9 cellular contexts compared by ENCODE assay signal in genomic region chr5:107668933-107669542, GRCh38. TPM values are rescaled to one million over a fixed set of nuclear protein-coding genes. Genes with fewer than 3 reads are reported as not detected.
DNase-seq lines count a peak whose midpoint lies in the region; ATAC-seq and TF ChIP-seq lines count a peak whose summit lies in the region.
"Had no signal": no experiment of that assay in that cellular context is flagged by ENCODE, and none has a peak within 500 bp of the region (broad histone marks: within the 10 kb centered on the region; RNA-seq: fewer than 3 reads in every experiment).

No MANE protein-coding gene starts in this region.

- H3K27me3 Mint-ChIP-seq in neural progenitor cell (ENCODE audit: insufficient read depth, low read depth) = peaks cover 15% of the 10 kb centered on the region

- H3K4me3 Mint-ChIP-seq in neural progenitor cell = peak overlapping the region; percentile 98

- H3K27me3 ChIP-seq in esophagus squamous epithelium (peaks cover 0 to 54% (median 0%) of the 10 kb centered on the region in 4 donors), neural progenitor cell (no peaks in the 10 kb centered on the region)

- H3K36me3 ChIP-seq in esophagus squamous epithelium (no peaks in the 10 kb centered on the region), neural progenitor cell (peaks cover 18% of the 10 kb centered on the region)

- H3K9me3 ChIP-seq in esophagus squamous epithelium (no peaks in the 10 kb centered on the region), neural progenitor cell (ENCODE audit: low read depth) (no peaks in the 10 kb centered on the region)

- peak overlapping the region; percentile 95 for H3K27ac Mint-ChIP-seq in neural progenitor cell
- no peak overlapping the region for H3K27ac Mint-ChIP-seq in activated naive CD4-positive, alpha-beta T cell treated with anti-CD3 and anti-CD28 coated beads, Interleukin-2, amount 50 U/mL, for 72 hours

- ATAC-seq in activated naive CD4-positive, alpha-beta T cell treated with anti-CD3 and anti-CD28 coated beads, Interleukin-2, amount 50 U/mL, for 72 hours = no peak
- ATAC-seq in GM21526 (IDR thresholded peaks at IDR 0.05; ENCODE audit: low FRiP score, unreplicated experiment) = no peak

- H3K4me1 ChIP-seq in esophagus squamous epithelium (peaks cover 7 to 71% (median 9%) of the 10 kb centered on the region in 3 donors), neural progenitor cell (peaks cover 42% of the 10 kb centered on the region)

- H3K27ac ChIP-seq in esophagus squamous epithelium (peak overlapping the region; percentile 81 to 92 (median 88)), neural progenitor cell (peak overlapping the region; percentile 87)

- H3K4me3 ChIP-seq in esophagus squamous epithelium (peak overlapping the region; percentile 55 to 73 (median 69)), neural progenitor cell (peak overlapping the region; percentile 97)

- H3F3A ChIP-seq in neural progenitor cell (ENCODE audit: low read depth) = peaks cover 51% of the 10 kb centered on the region

- TF ChIP-seq CTCF in esophagus squamous epithelium (IDR thresholded peaks at IDR 0.05) (peak in 1 of 6 experiments; percentile 13), neural progenitor cell (IDR thresholded peaks at IDR 0.05) (peak; percentile 10)

- no peaks in the 10 kb centered on the region for H3K9me3 Mint-ChIP-seq in neural progenitor cell
- H3K9me3 Mint-ChIP-seq in activated naive CD4-positive, alpha-beta T cell treated with anti-CD3 and anti-CD28 coated beads, Interleukin-2, amount 50 U/mL, for 72 hours = no peaks in the 10 kb centered on the region

- H4K20me1 ChIP-seq in neural progenitor cell (ENCODE audit: low read depth) = peaks cover 78% of the 10 kb centered on the region

- 19 to 24% methylated on average over 7 to 17 of the region's 26 CpGs for WGBS in esophagus squamous epithelium, 2 donors

- no peak overlapping the region for H2AFZ ChIP-seq in neural progenitor cell (replicated peaks)

- intact Hi-C loops in esophagus squamous epithelium (cut with DNase I) = no loop called here

- peaks cover 34% of the 10 kb centered on the region for H3K4me1 Mint-ChIP-seq in neural progenitor cell

- peaks cover 9% of the 10 kb centered on the region for H3K36me3 Mint-ChIP-seq in neural progenitor cell
- H3K36me3 Mint-ChIP-seq in activated naive CD4-positive, alpha-beta T cell treated with anti-CD3 and anti-CD28 coated beads, Interleukin-2, amount 50 U/mL, for 72 hours = peaks cover 0 to 12% of the 10 kb centered on the region in 2 donors

- H3K4me2 ChIP-seq in neural progenitor cell = peak overlapping the region; percentile 97

- H3K79me2 ChIP-seq in neural progenitor cell (ENCODE audit: low read depth) = peaks cover 96% of the 10 kb centered on the region

- H3K9ac ChIP-seq in neural progenitor cell = peak overlapping the region; percentile 93

- no peak for TF ChIP-seq POLR2A in esophagus squamous epithelium (IDR thresholded peaks at IDR 0.05)

- DNase-seq in AG20443 (ENCODE audit: low spot score) = peak; percentile 15
- DNase-seq in NCI-H748 (lab: John Stamatoyannopoulos, UW; ENCODE audit: unreplicated experiment) = peak; percentile 62
- DNase-seq in esophagus squamous epithelium (lab: John Stamatoyannopoulos, UW) = no peak
- DNase-seq in neural progenitor cell (ENCODE audit: low spot score) = peak; percentile 37
- no peak for DNase-seq in NCI-H187 treated with DMSO at 0.1 percent for 48 hours (lab: John Stamatoyannopoulos, UW)
- DNase-seq in activated CD4-positive, CD25-positive, alpha-beta regulatory T cell treated with anti-CD3 and anti-CD28 coated beads, Interleukin-2, amount 50 U/mL, for 72 hours = no peak
- no peak for DNase-seq in activated naive CD4-positive, alpha-beta T cell treated with anti-CD3 and anti-CD28 coated beads, Interleukin-2, amount 50 U/mL, for 72 hours (ENCODE audit: low spot score in 2 of 2)
- DNase-seq: central memory CD4-positive, alpha-beta T cell had no signal

RNA-seq across cellular contexts. Expression of gene EFNA5, which starts 1.7 kb away (rescaled TPM):
- total RNA-seq in esophagus squamous epithelium (10 to 100 TPM in 2 of 4 donors, 1 to 10 TPM in 2; 6.8 to 17.9 (median 11.5) TPM), neural progenitor cell (ENCODE audit: low replicate concordance) (70.5 and 105 TPM in 2 replicates)
- not detected for total RNA-seq in activated naive CD4-positive, alpha-beta T cell treated with anti-CD3 and anti-CD28 coated beads, Interleukin-2, amount 50 U/mL, for 72 hours

Comparison
In these comparisons a context has a peak if more than half of its experiments do, and no peak if none do; other contexts are left out.
1. DNase-seq: peak in AG20443 (single experiment), NCI-H748 (single experiment) and neural progenitor cell (single experiment); none in esophagus squamous epithelium (single experiment), NCI-H187 treated with DMSO at 0.1 percent for 48 hours (single experiment), activated CD4-positive, CD25-positive, alpha-beta regulatory T cell treated with anti-CD3 and anti-CD28 coated beads, Interleukin-2, amount 50 U/mL, for 72 hours (single experiment) and activated naive CD4-positive, alpha-beta T cell treated with anti-CD3 and anti-CD28 coated beads, Interleukin-2, amount 50 U/mL, for 72 hours (0 of 2).
2. RNA of gene EFNA5, which starts 1.7 kb away (total RNA-seq): 70.5 to 105 TPM in neural progenitor cell and 6.8 to 17.9 TPM in esophagus squamous epithelium; not detected in activated naive CD4-positive, alpha-beta T cell treated with anti-CD3 and anti-CD28 coated beads, Interleukin-2, amount 50 U/mL, for 72 hours; every median in the first group is over 4 times any median in the second.